Comparison of ENCODE assay signal across 18 cellular contexts in the genomic region with DNA sequence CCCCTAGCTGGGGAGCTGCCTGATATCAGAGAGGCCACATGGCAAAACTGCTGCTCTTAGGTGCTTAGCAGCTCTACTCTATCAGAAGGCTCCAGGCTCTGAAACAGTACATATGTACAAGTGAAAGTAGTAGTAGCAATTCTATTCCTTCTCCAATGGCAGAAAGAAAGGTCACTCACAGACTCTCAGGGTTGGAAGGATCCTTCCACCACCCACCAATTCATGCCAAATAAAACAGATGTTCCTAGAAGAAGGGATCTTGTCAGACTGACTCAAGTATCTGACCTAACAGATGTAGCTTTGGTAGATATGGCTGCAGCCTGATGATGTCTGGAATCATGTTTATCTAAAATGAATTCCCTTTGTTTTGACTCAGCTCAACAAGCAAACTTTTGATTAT.
"Had no signal": no experiment of that assay in that cellular context is flagged by ENCODE, and none has a peak within 500 bp of the region (broad histone marks: within the 10 kb centered on the region; RNA-seq: fewer than 3 reads in every experiment).

No MANE protein-coding gene starts in this region.

- H3K4me3 Mint-ChIP-seq: brain; naive B cell; neural progenitor cell; stimulated activated naive B cell treated with anti-CD40 and anti-IgM and Interleukin-4, amounts not matched to agents 10 μg/mL and 1 μg/mL and 100 μg/mL, for 72 hours had no signal

- H3K27ac Mint-ChIP-seq: brain; neural progenitor cell; stimulated activated naive B cell treated with anti-CD40 and anti-IgM and Interleukin-4, amounts not matched to agents 10 μg/mL and 1 μg/mL and 100 μg/mL, for 72 hours had no signal

- ATAC-seq: activated naive CD4-positive, alpha-beta T cell treated with anti-CD3 and anti-CD28 coated beads, Interleukin-2, amount 50 U/mL, for 72 hours; stimulated activated naive B cell treated with anti-CD40 and anti-IgM and Interleukin-4, amounts not matched to agents 10 μg/mL and 1 μg/mL and 100 μg/mL, for 72 hours had no signal

- H3K9me3 ChIP-seq: ovary had no signal

- H3K27ac ChIP-seq: neural progenitor cell, ovary, SK-N-MC, VCaP had no signal

- H3K9me3 Mint-ChIP-seq: activated naive CD4-positive, alpha-beta T cell treated with anti-CD3 and anti-CD28 coated beads, Interleukin-2, amount 50 U/mL, for 72 hours; brain; naive B cell; neural progenitor cell; stimulated activated naive B cell treated with anti-CD40 and anti-IgM and Interleukin-4, amounts not matched to agents 10 μg/mL and 1 μg/mL and 100 μg/mL, for 72 hours had no signal

- H3K36me3 ChIP-seq: neural progenitor cell, ovary had no signal

- H3K36me3 Mint-ChIP-seq: activated naive CD4-positive, alpha-beta T cell treated with anti-CD3 and anti-CD28 coated beads, Interleukin-2, amount 50 U/mL, for 72 hours; naive B cell had no signal

- H3K9ac ChIP-seq: neural progenitor cell had no signal

- H3K4me1 Mint-ChIP-seq: brain; naive B cell; neural progenitor cell; stimulated activated naive B cell treated with anti-CD40 and anti-IgM and Interleukin-4, amounts not matched to agents 10 μg/mL and 1 μg/mL and 100 μg/mL, for 72 hours had no signal

- DNase-seq: activated CD4-positive, alpha-beta T cell treated with anti-CD3 and anti-CD28 coated beads for 1 hour; activated CD4-positive, alpha-beta T cell treated with anti-CD3 and anti-CD28 coated beads, Interleukin-2, amount 50 U/mL, for 48 hours; activated effector memory CD4-positive, alpha-beta T cell treated with anti-CD3 and anti-CD28 coated beads, Interleukin-2, amount 50 U/mL, for 16 hours; activated T-cell treated with anti-CD3 and anti-CD28 coated beads, Interleukin-2, amount 50 U/mL, for 48 hours; amygdala; effector memory CD4-positive, alpha-beta T cell; islet precursor cell; mammary epithelial cell; naive B cell; ovary; stimulated activated CD4-positive, alpha-beta T cell treated with anti-CD3 and anti-CD28 coated beads, Interleukin-2, amount 100 ng/mL, for 48 hours; stimulated activated naive B cell treated with anti-CD40 and anti-IgM and Interleukin-4, amounts not matched to agents 10 μg/mL and 1 μg/mL and 100 μg/mL, for 72 hours; trophoblast cell had no signal

- H3K27me3 Mint-ChIP-seq: brain; naive B cell; stimulated activated naive B cell treated with anti-CD40 and anti-IgM and Interleukin-4, amounts not matched to agents 10 μg/mL and 1 μg/mL and 100 μg/mL, for 72 hours had no signal

- H3K27me3 ChIP-seq: neural progenitor cell, ovary had no signal

- H3K4me1 ChIP-seq: neural progenitor cell had no signal

- H3K4me3 ChIP-seq: neural progenitor cell, ovary, SK-N-MC had no signal
